Comparison of ENCODE assay signal across 2 cellular contexts in the genomic region with DNA sequence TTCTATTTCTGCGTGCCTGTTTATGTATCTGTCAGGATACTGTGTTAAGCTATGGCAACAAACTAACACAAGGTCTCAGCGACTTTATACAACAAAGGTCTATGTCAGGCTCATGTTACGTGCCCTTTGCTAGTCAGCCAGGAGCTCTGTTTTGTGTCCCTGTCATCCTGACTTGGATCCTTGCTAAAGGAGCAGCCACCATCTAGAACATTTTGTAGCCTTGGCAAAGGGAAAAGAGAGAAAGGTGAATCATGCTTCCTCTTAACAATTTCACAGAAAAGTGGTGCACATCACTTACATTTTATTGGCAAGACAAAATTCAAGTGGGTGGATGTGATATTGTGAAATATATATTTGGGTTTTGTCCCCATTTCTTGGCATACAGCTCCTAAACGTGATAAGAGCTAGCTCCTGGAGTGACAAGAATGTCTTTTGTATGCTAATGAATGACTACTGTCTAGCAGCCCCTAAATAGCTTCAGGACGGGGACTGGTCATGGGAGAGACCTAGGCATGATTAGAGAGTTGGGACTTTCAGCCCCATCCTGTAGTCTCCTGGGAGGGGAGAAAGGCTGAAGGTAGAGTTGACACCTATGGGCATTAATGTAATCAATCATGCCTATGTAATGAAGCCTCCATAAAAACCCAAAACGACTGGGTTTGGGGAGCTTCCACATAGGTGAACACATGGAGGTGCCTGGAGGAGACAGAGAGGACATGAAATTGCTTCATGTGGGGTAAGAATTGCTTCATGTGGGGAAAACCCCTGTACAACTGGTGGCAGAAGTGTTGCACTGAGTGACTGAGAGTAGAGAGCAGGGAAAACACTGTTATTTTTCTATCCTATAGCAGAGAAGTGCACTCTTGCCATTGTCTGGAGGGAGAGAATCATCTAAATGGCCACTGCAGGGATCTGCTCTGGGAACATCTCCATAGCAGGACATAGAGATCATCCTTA.
TF ChIP-seq lines count a peak whose summit lies in the region.

No MANE protein-coding gene starts in this region.

TF ChIP-seq in K562, 482 proteins besides CTCF, POLR2A, EP300 and RAD21:
- TF ChIP-seq ZFP30 (CRISPR knock-in tag; IDR thresholded peaks at IDR 0.05; ENCODE audit: borderline replicate concordance) (no peak), CEBPB (tag; IDR thresholded peaks at IDR 0.05) (peak; percentile 66), MTA3 (IDR thresholded peaks at IDR 0.05; ENCODE audit: borderline replicate concordance) (no peak), CEBPG (CRISPR knock-in tag; IDR thresholded peaks at IDR 0.05) (no peak), CEBPG (tag; conservative IDR thresholded peaks at IDR 0.05 in 1 of 2, IDR thresholded peaks at IDR 0.05 in 1 of 2) (peak in 1 of 2 experiments; percentile 73; a peak in 1 of 4 replicates)

TF ChIP-seq in liver, 16 proteins besides CTCF, POLR2A, EP300 and RAD21:
- TF ChIP-seq, protein P1, sequence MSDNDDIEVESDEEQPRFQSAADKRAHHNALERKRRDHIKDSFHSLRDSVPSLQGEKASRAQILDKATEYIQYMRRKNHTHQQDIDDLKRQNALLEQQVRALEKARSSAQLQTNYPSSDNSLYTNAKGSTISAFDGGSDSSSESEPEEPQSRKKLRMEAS (IDR thresholded peaks at IDR 0.05): no peak
- TF ChIP-seq, protein P2, sequence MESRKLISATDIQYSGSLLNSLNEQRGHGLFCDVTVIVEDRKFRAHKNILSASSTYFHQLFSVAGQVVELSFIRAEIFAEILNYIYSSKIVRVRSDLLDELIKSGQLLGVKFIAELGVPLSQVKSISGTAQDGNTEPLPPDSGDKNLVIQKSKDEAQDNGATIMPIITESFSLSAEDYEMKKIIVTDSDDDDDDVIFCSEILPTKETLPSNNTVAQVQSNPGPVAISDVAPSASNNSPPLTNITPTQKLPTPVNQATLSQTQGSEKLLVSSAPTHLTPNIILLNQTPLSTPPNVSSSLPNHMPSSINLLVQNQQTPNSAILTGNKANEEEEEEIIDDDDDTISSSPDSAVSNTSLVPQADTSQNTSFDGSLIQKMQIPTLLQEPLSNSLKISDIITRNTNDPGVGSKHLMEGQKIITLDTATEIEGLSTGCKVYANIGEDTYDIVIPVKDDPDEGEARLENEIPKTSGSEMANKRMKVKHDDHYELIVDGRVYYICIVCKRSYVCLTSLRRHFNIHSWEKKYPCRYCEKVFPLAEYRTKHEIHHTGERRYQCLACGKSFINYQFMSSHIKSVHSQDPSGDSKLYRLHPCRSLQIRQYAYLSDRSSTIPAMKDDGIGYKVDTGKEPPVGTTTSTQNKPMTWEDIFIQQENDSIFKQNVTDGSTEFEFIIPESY (IDR thresholded peaks at IDR 0.05): no peak
- TF ChIP-seq NR2F2 (IDR thresholded peaks at IDR 0.05) (peak; percentile 94), TAF1 (conservative IDR thresholded peaks at IDR 0.05) (no peak)
- TF ChIP-seq, protein P3, sequence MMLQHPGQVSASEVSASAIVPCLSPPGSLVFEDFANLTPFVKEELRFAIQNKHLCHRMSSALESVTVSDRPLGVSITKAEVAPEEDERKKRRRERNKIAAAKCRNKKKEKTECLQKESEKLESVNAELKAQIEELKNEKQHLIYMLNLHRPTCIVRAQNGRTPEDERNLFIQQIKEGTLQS (IDR thresholded peaks at IDR 0.05): no peak
